27 cellular contexts compared by ENCODE assay signal in the genomic region with DNA sequence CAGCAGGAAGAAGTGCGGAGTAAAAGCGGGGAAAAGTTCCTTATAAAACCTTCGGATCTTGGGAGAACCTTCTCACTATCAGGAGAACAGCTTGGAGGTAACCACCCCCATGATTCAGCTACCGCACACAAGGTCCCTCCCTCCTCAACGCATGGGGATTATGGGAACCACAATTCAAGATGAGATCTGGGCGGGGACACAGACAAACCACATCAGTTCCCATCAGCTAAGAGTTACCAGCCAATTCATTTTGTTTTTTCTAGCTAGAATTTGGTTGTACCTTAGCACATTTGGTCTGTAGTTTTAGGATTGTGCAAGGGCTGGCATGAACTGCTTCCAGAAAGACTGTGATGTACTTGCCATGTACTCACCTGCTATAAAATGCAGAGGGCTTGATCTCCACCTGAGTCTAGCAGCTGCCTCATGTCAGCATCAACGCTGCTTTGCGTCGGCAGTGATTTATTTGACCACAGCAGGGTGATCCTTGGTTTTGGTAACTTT.
"Had no signal": no experiment of that assay in that cellular context is flagged by ENCODE, and none has a peak within 500 bp of the region (broad histone marks: within the 10 kb centered on the region; RNA-seq: fewer than 3 reads in every experiment).

No MANE protein-coding gene starts in this region.

- H3K4me3 Mint-ChIP-seq: dendritic cell treated with granulocyte-macrophage colony-stimulating factor and Interleukin-4, amounts not matched to agents 40 ng/mL and 50 ng/mL, for 4 days; naive thymus-derived CD8-positive, alpha-beta T cell; stimulated activated effector memory CD8-positive, alpha-beta T cell treated with anti-CD3 and anti-CD28 coated beads, Interleukin-12 subunit alpha, Interleukin-12 subunit beta, amount 100 ng/mL, for 72 hours had no signal

- H3K36me3 Mint-ChIP-seq: naive thymus-derived CD8-positive, alpha-beta T cell; stimulated activated effector memory CD8-positive, alpha-beta T cell treated with anti-CD3 and anti-CD28 coated beads, Interleukin-12 subunit alpha, Interleukin-12 subunit beta, amount 100 ng/mL, for 72 hours had no signal

- H3K4me1 ChIP-seq: colonic mucosa, esophagus muscularis mucosa, foreskin keratinocyte, gastroesophageal sphincter, lower lobe of right lung, pancreas, stomach, upper lobe of left lung had no signal

- FAIRE-seq: endothelial cell of umbilical vein, islet of Langerhans, pancreas, urothelium cell line had no signal

- DNase-seq: colonic mucosa; effector CD8-positive, alpha-beta T cell; foreskin keratinocyte; heart right ventricle; hippocampal formation; left cardiac atrium; left ventricle myocardium superior; lower lobe of right lung; naive thymus-derived CD8-positive, alpha-beta T cell; nephron progenitor cell; pancreas; stimulated activated CD4-positive, alpha-beta T cell treated with anti-CD3 and anti-CD28 coated beads, Interleukin-2, amount 100 ng/mL, for 24 hours; stimulated activated CD4-positive, alpha-beta T cell treated with anti-CD3 and anti-CD28 coated beads, Interleukin-4, amount 100 ng/mL, for 24 hours; stimulated activated naive CD4-positive, alpha-beta T cell treated with Interleukin-2 at 50 U/mL for 16 hours; stomach; tibial artery; upper lobe of left lung had no signal

- H3K27ac Mint-ChIP-seq: dendritic cell treated with granulocyte-macrophage colony-stimulating factor and Interleukin-4, amounts not matched to agents 40 ng/mL and 50 ng/mL, for 4 days; naive thymus-derived CD8-positive, alpha-beta T cell; nephron progenitor cell; stimulated activated effector memory CD8-positive, alpha-beta T cell treated with anti-CD3 and anti-CD28 coated beads, Interleukin-12 subunit alpha, Interleukin-12 subunit beta, amount 100 ng/mL, for 72 hours had no signal

- H3K27me3 Mint-ChIP-seq: dendritic cell treated with granulocyte-macrophage colony-stimulating factor and Interleukin-4, amounts not matched to agents 40 ng/mL and 50 ng/mL, for 4 days had no signal

- H3K27ac ChIP-seq: colonic mucosa, esophagus muscularis mucosa, foreskin keratinocyte, gastroesophageal sphincter, heart right ventricle, lower lobe of right lung, neutrophil, pancreas, stomach, tibial artery, upper lobe of left lung had no signal

- H3K9me3 ChIP-seq: colonic mucosa, esophagus muscularis mucosa, gastroesophageal sphincter, heart right ventricle, lower lobe of right lung, neutrophil, pancreas, stomach, tibial artery, upper lobe of left lung had no signal

- H3K27me3 ChIP-seq: colonic mucosa, esophagus muscularis mucosa, foreskin keratinocyte, gastroesophageal sphincter, heart right ventricle, neutrophil, pancreas, stomach, tibial artery, upper lobe of left lung had no signal

- H3K4me3 ChIP-seq: colonic mucosa, esophagus muscularis mucosa, gastroesophageal sphincter, heart right ventricle, lower lobe of right lung, pancreas, smooth muscle cell, stomach, tibial artery, upper lobe of left lung had no signal

- H3K9me3 Mint-ChIP-seq: naive thymus-derived CD8-positive, alpha-beta T cell; nephron progenitor cell; stimulated activated effector memory CD8-positive, alpha-beta T cell treated with anti-CD3 and anti-CD28 coated beads, Interleukin-12 subunit alpha, Interleukin-12 subunit beta, amount 100 ng/mL, for 72 hours had no signal

- H3K4me2 ChIP-seq: smooth muscle cell had no signal

- ATAC-seq: foreskin keratinocyte; gastroesophageal sphincter; left cardiac atrium; left ventricle myocardium superior; lower lobe of right lung; naive thymus-derived CD8-positive, alpha-beta T cell; pancreas; sciatic nerve; stimulated activated effector memory CD8-positive, alpha-beta T cell treated with anti-CD3 and anti-CD28 coated beads, Interleukin-12 subunit alpha, Interleukin-12 subunit beta, amount 100 ng/mL, for 72 hours had no signal

- H3K36me3 ChIP-seq: colonic mucosa, esophagus muscularis mucosa, gastroesophageal sphincter, heart right ventricle, lower lobe of right lung, neutrophil, pancreas, stomach, tibial artery, upper lobe of left lung had no signal
